ENCODE assay signal across 1 cellular context in genomic region chr7:50757703-50758390, GRCh38.
A peak's percentile ranks its signal among the peaks of the same experiment; 100 is the strongest.
TF ChIP-seq lines count a peak whose summit lies in the region.

No MANE protein-coding gene starts in this region.

TF ChIP-seq in HepG2, 621 proteins besides CTCF, POLR2A, EP300 and RAD21 (continued from another document and continues in another):
- no peak for TF ChIP-seq ZNF512 (CRISPR knock-in tag; IDR thresholded peaks at IDR 0.05)
- TF ChIP-seq ZNF546 (CRISPR knock-in tag; conservative IDR thresholded peaks at IDR 0.05) = no peak
- no peak for TF ChIP-seq CEBPG (CRISPR knock-in tag; IDR thresholded peaks at IDR 0.05)
- TF ChIP-seq NFATC3 (CRISPR knock-in tag; IDR thresholded peaks at IDR 0.05) = no peak
- TF ChIP-seq FOXO1 (CRISPR knock-in tag; IDR thresholded peaks at IDR 0.05) = peak; percentile 31; the same call in 1 of the 2 replicates
- no peak for TF ChIP-seq AKNA (CRISPR knock-in tag; IDR thresholded peaks at IDR 0.05; ENCODE audit: borderline replicate concordance)
- TF ChIP-seq BATF2 (CRISPR knock-in tag; IDR thresholded peaks at IDR 0.05) = no peak
- no peak for TF ChIP-seq ZNF20 (CRISPR knock-in tag; IDR thresholded peaks at IDR 0.05)
- TF ChIP-seq NFIB (CRISPR knock-in tag; IDR thresholded peaks at IDR 0.05; ENCODE audit: borderline replicate concordance) = no peak
- no peak for TF ChIP-seq ZNF564 (CRISPR knock-in tag; IDR thresholded peaks at IDR 0.05)
- peak; percentile 45; the same call in 1 of the 2 replicates for TF ChIP-seq ZGPAT (CRISPR knock-in tag; IDR thresholded peaks at IDR 0.05)
- TF ChIP-seq ZBTB2 (CRISPR knock-in tag; IDR thresholded peaks at IDR 0.05; ENCODE audit: low read depth) = no peak
- TF ChIP-seq RFX5 (IDR thresholded peaks at IDR 0.05; ENCODE audit: low read depth, low read length) = no peak
- no peak for TF ChIP-seq JUNB (CRISPR knock-in tag; IDR thresholded peaks at IDR 0.05; ENCODE audit: borderline replicate concordance)
- TF ChIP-seq STAT6 (CRISPR knock-in tag; IDR thresholded peaks at IDR 0.05; ENCODE audit: borderline replicate concordance) = no peak
- no peak for TF ChIP-seq NR0B2 (CRISPR knock-in tag; IDR thresholded peaks at IDR 0.05)
- TF ChIP-seq MAFF (IDR thresholded peaks at IDR 0.05; ENCODE audit: low read depth, low read length) = 0 out of 2 replicates have a peak, but pooled peaks have one; percentile 10
- no peak for TF ChIP-seq TIGD3 (CRISPR knock-in tag; IDR thresholded peaks at IDR 0.05; ENCODE audit: borderline replicate concordance)
- no peak for TF ChIP-seq AHR (CRISPR knock-in tag; IDR thresholded peaks at IDR 0.05)
- no peak for TF ChIP-seq ZBTB4 (CRISPR knock-in tag; IDR thresholded peaks at IDR 0.05; ENCODE audit: borderline replicate concordance)
- TF ChIP-seq ZNF609 (CRISPR knock-in tag; IDR thresholded peaks at IDR 0.05; ENCODE audit: borderline replicate concordance) = peak; percentile 75
- no peak for TF ChIP-seq ZNF33A (CRISPR knock-in tag; IDR thresholded peaks at IDR 0.05; ENCODE audit: borderline replicate concordance)
- no peak for TF ChIP-seq ZBTB7A (CRISPR knock-in tag; IDR thresholded peaks at IDR 0.05)
- peak; percentile 74 for TF ChIP-seq IKZF5 (CRISPR knock-in tag; IDR thresholded peaks at IDR 0.05)
- no peak for TF ChIP-seq ARNT (IDR thresholded peaks at IDR 0.05)
- peak; percentile 49 for TF ChIP-seq HNF4G (IDR thresholded peaks at IDR 0.05; ENCODE audit: borderline replicate concordance, low read depth, low read length)
- no peak for TF ChIP-seq HNF4G (CRISPR knock-in tag; IDR thresholded peaks at IDR 0.05; ENCODE audit: borderline replicate concordance, low read depth)
- no peak for TF ChIP-seq ZBTB3 (CRISPR knock-in tag; IDR thresholded peaks at IDR 0.05; ENCODE audit: borderline replicate concordance, low read depth)
- no peak for TF ChIP-seq FOXK1 (CRISPR knock-in tag; IDR thresholded peaks at IDR 0.05; ENCODE audit: borderline replicate concordance, low read depth)
